8 cellular contexts compared by ENCODE assay signal in the genomic region with DNA sequence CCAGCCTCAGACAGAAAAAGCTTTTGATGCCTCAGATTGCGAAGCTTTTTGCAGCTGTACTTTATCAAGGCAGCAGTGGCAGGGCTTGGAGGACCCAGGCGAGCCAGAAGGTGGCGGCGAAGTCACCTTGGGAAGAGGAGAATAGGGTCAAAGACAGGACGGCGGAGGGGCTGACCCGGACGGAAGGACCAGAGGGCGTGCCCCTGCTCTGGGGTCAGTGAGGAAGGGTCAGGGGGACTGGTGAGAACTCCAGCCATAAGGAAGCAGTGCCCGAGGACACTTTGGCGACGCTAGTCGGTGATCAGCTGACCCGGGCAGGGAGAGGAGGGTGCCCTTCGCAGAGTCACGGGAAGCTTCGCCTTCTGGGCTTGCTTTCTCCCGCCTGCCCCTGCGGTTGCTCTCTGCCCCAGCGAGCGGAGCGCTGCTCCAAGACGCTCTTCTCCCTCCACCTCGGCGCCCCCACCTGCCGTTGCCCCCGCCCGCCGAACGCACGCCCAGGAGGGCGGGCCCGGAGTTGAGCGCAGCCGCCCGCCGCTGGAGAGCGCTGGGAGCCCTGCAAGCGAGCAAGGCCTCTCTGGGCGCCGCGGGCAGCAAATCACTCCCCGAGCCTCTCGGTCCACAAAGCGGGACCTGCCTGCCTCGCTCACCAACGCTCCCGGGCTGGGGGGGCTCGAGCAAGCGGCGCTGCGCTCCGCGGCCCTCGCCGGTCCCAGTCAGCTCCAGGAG. TPM values are rescaled to one million over a fixed set of nuclear protein-coding genes. Genes with fewer than 3 reads are reported as not detected.
DNase-seq lines count a peak whose midpoint lies in the region; ATAC-seq and TF ChIP-seq lines count a peak whose summit lies in the region.

No MANE protein-coding gene starts in this region.

- WGBS in ovary, 3 donors = 1% methylated on average over 32 to 56 of the region's 56 CpGs

- peaks cover 0 to 25% (median 6%) of the 10 kb centered on the region in 9 donors for H3K9me3 Mint-ChIP-seq in naive thymus-derived CD8-positive, alpha-beta T cell

- peaks cover 0 to 2% (median under 1%) of the 10 kb centered on the region in 4 donors for H3K4me1 Mint-ChIP-seq in naive thymus-derived CD8-positive, alpha-beta T cell

- POLR2A ChIA-PET in naive thymus-derived CD8-positive, alpha-beta T cell (lab: Charles Lee) = no interaction called here

- no peaks in the 10 kb centered on the region for H3K36me3 ChIP-seq in ovary

- peak; percentile 66 for DNase-seq in Ammon's horn (ENCODE audit: low spot score)
- DNase-seq in head of caudate nucleus = peak; percentile 41 to 93 (median 79)
- DNase-seq in ovary = peak; percentile 10 to 48 (median 26)
- no peak for DNase-seq in glomerular visceral epithelial cell (ENCODE audit: extremely low spot score)
- no peak for DNase-seq in activated CD4-positive, alpha-beta T cell treated with anti-CD3 and anti-CD28 coated beads for 4 hours
- no peak for DNase-seq in naive thymus-derived CD8-positive, alpha-beta T cell

- no peaks in the 10 kb centered on the region for H3K9me3 ChIP-seq in ovary

- H3K27me3 Mint-ChIP-seq in naive thymus-derived CD8-positive, alpha-beta T cell = peaks cover 19 to 56% (median 42%) of the 10 kb centered on the region in 5 donors

- no peak overlapping the region for H3K27ac ChIP-seq in ovary

- TF ChIP-seq EP300 in ovary (IDR thresholded peaks at IDR 0.05) = no peak

- TF ChIP-seq POLR2A in Raji (IDR thresholded peaks at IDR 0.05; ENCODE audit: insufficient read depth, low read depth, low read length) = peak; percentile 62
- no peak for TF ChIP-seq POLR2A in ovary (IDR thresholded peaks at IDR 0.05)

- TF ChIP-seq CTCF in ovary (IDR thresholded peaks at IDR 0.05) = no peak

- no peaks in the 10 kb centered on the region for H3K27me3 ChIP-seq in ovary

- intact Hi-C loops in head of caudate nucleus (cut with DNase I) (no loop called here), ovary (cut with DNase I) (no loop called here)

- peaks cover 3 to 15% (median 3%) of the 10 kb centered on the region in 3 donors for H3K36me3 Mint-ChIP-seq in naive thymus-derived CD8-positive, alpha-beta T cell

- peak; percentile 41 for ATAC-seq in HG02759 (IDR thresholded peaks at IDR 0.05; ENCODE audit: unreplicated experiment)
- no peak for ATAC-seq in naive thymus-derived CD8-positive, alpha-beta T cell

- peaks cover 7% of the 10 kb centered on the region for H3K4me1 ChIP-seq in ovary (ENCODE audit: insufficient read depth)

- no peak overlapping the region for H3K27ac Mint-ChIP-seq in naive thymus-derived CD8-positive, alpha-beta T cell

- H3K4me3 Mint-ChIP-seq in naive thymus-derived CD8-positive, alpha-beta T cell = peak overlapping the region in 1 of 10 donors; percentile 13

- H3K4me3 ChIP-seq in ovary = peak overlapping the region; percentile 32

RNA-seq across cellular contexts. Expression of a gene that starts 1.4 kb away (rescaled TPM):
- total RNA-seq in ovary = 1 to 10 TPM; 1.5 to 6.8 (median 2.8) TPM
- polyA plus RNA-seq in ovary = 1 to 10 TPM in 1 of 2 donors, under 1 TPM in 1; 0.90 to 1.1 TPM
- total RNA-seq in naive thymus-derived CD8-positive, alpha-beta T cell = not detected
- polyA plus RNA-seq in naive thymus-derived CD8-positive, alpha-beta T cell = not detected

Comparison
In these comparisons a context has a peak if more than half of its experiments do, and no peak if none do; other contexts are left out.
1. DNase-seq: peak in Ammon's horn (single experiment), head of caudate nucleus (42 of 42) and ovary (5 of 5); none in glomerular visceral epithelial cell (single experiment), activated CD4-positive, alpha-beta T cell treated with anti-CD3 and anti-CD28 coated beads for 4 hours (0 of 2) and naive thymus-derived CD8-positive, alpha-beta T cell (0 of 10).